Comparison of ENCODE assay signal across 11 cellular contexts in the genomic region with DNA sequence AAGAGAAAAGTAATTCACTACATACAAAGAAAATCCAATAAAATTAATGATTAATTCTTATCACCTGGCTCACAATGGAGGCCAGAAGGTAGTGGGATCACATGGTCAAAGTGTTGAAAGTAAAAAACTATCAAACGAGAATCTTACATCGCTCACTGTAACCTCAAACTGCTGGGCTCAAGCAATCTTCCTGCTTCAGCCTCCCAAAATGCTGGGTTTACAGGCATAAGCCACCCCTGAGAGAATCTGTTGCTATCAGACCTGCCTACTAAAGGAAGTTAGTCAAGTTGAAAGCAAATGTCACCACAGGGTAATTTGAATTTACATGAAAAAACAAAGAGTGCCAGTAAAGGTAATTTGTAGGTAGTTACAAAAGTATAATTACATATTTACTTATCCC.
DNase-seq lines count a peak whose midpoint lies in the region; ATAC-seq lines count a peak whose summit lies in the region.
"Had no signal": no experiment of that assay in that cellular context is flagged by ENCODE, and none has a peak within 500 bp of the region (broad histone marks: within the 10 kb centered on the region; RNA-seq: fewer than 3 reads in every experiment).

No MANE protein-coding gene starts in this region.

- H3K4me3 ChIP-seq in Jurkat, Clone E6-1 (ENCODE audit: low read length), result no peak overlapping the region

- H3K27ac Mint-ChIP-seq in activated naive CD4-positive, alpha-beta T cell treated with anti-CD3 and anti-CD28 coated beads, Interleukin-2, amount 50 U/mL, for 72 hours, result peak overlapping the region in 1 of 2 donors; percentile 96
- peak overlapping the region; percentile 22 for H3K27ac Mint-ChIP-seq in stimulated activated memory B cell treated with anti-CD40 and anti-IgM and Interleukin-4, amounts not matched to agents 10 μg/mL and 1 μg/mL and 100 μg/mL, for 72 hours

- DNase-seq in activated naive CD4-positive, alpha-beta T cell treated with anti-CD3 and anti-CD28 coated beads, Interleukin-2, amount 50 U/mL, for 72 hours (ENCODE audit: low spot score in 2 of 2), result no peak
- DNase-seq in activated naive CD4-positive, alpha-beta T cell treated with Interleukin-2 at 50 U/mL for 16 hours, result no peak
- DNase-seq in Jurkat, Clone E6-1 (ENCODE audit: low read depth, low spot score), result peak; percentile 21
- DNase-seq in DMS53 (lab: John Stamatoyannopoulos, UW) (no peak), GM03348 (ENCODE audit: low spot score) (no peak)
- DNase-seq in stimulated activated CD4-positive, alpha-beta T cell treated with anti-CD3 and anti-CD28 coated beads, Interleukin-1b, Interleukin-23, amount 100 ng/mL, for 48 hours, result no peak
- DNase-seq: EL, midbrain, NCI-H446 treated with DMSO at 0.1 percent for 48 hours had no signal

- H3K36me3 Mint-ChIP-seq in activated naive CD4-positive, alpha-beta T cell treated with anti-CD3 and anti-CD28 coated beads, Interleukin-2, amount 50 U/mL, for 72 hours, result peaks cover 14 to 23% of the 10 kb centered on the region in 2 donors
- H3K36me3 Mint-ChIP-seq in stimulated activated memory B cell treated with anti-CD40 and anti-IgM and Interleukin-4, amounts not matched to agents 10 μg/mL and 1 μg/mL and 100 μg/mL, for 72 hours, result peaks cover 49% of the 10 kb centered on the region

- ATAC-seq in activated naive CD4-positive, alpha-beta T cell treated with anti-CD3 and anti-CD28 coated beads, Interleukin-2, amount 50 U/mL, for 72 hours, result peak; percentile 43 to 90
- ATAC-seq in GM21825 (IDR thresholded peaks at IDR 0.05; ENCODE audit: unreplicated experiment), result peak; percentile 64
- ATAC-seq in stimulated activated memory B cell treated with anti-CD40 and anti-IgM and Interleukin-4, amounts not matched to agents 10 μg/mL and 1 μg/mL and 100 μg/mL, for 72 hours, result no peak

- H3K9me3 Mint-ChIP-seq in activated naive CD4-positive, alpha-beta T cell treated with anti-CD3 and anti-CD28 coated beads, Interleukin-2, amount 50 U/mL, for 72 hours, result no peaks in the 10 kb centered on the region
- peaks cover 5% of the 10 kb centered on the region for H3K9me3 Mint-ChIP-seq in stimulated activated memory B cell treated with anti-CD40 and anti-IgM and Interleukin-4, amounts not matched to agents 10 μg/mL and 1 μg/mL and 100 μg/mL, for 72 hours

- no peaks in the 10 kb centered on the region for H3K4me1 Mint-ChIP-seq in stimulated activated memory B cell treated with anti-CD40 and anti-IgM and Interleukin-4, amounts not matched to agents 10 μg/mL and 1 μg/mL and 100 μg/mL, for 72 hours

- no peak overlapping the region for H3K4me3 Mint-ChIP-seq in stimulated activated memory B cell treated with anti-CD40 and anti-IgM and Interleukin-4, amounts not matched to agents 10 μg/mL and 1 μg/mL and 100 μg/mL, for 72 hours

- H3K27me3 Mint-ChIP-seq in stimulated activated memory B cell treated with anti-CD40 and anti-IgM and Interleukin-4, amounts not matched to agents 10 μg/mL and 1 μg/mL and 100 μg/mL, for 72 hours, result no peaks in the 10 kb centered on the region
